In the genomic region with DNA sequence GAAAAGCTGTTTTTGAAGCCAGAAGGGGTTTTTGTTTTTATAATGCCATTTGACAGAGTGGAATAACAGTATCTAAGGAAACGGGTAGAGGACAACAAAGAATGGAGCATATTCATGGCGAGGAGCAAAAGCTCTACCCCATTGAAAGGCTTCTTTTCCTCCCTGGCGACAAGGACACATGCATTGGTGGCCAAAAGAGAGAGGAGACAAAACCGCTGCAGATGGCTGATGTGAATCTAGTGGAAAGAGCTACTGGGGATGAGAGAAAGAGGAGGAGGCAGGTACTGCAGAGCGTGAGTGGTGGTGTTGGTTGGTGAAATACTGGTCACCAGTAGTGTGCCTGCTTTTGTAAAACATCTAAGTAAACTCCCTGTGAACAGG, we compare ENCODE assay signal across 8 cellular contexts. TPM values are rescaled to one million over a fixed set of nuclear protein-coding genes. Genes with fewer than 3 reads are reported as not detected.
DNase-seq lines count a peak whose midpoint lies in the region; ATAC-seq, FAIRE-seq and TF ChIP-seq lines count a peak whose summit lies in the region.

No MANE protein-coding gene starts in this region.

- H3K9me3 Mint-ChIP-seq in activated CD4-positive, alpha-beta memory T cell treated with anti-CD3 and anti-CD28 coated beads for 36 hours = no peaks in the 10 kb centered on the region
- H3K9me3 Mint-ChIP-seq in osteocyte (ENCODE audit: unreplicated experiment) = no peaks in the 10 kb centered on the region

- intact Hi-C loops in activated CD4-positive, alpha-beta memory T cell treated with anti-CD3 and anti-CD28 coated beads for 36 hours (cut with micrococcal nuclease) = no loop called here

- DNase-seq in AG08395 (ENCODE audit: low spot score) (peak; percentile 3), GM18507 (ENCODE audit: extremely low spot score, insufficient read length, low read depth) (no peak), glomerular visceral epithelial cell (ENCODE audit: extremely low spot score) (peak; percentile 4), osteocyte (ENCODE audit: extremely low spot score, unreplicated experiment) (no peak), NCI-H1105 treated with DMSO at 0.1 percent for 48 hours (lab: John Stamatoyannopoulos, UW) (no peak), CD1c-positive myeloid dendritic cell (ENCODE audit: extremely low spot score) (no peak)
- peak; percentile 18 for DNase-seq in activated CD4-positive, alpha-beta memory T cell treated with anti-CD3 and anti-CD28 coated beads for 36 hours

- POLR2A ChIA-PET in activated CD4-positive, alpha-beta memory T cell treated with anti-CD3 and anti-CD28 coated beads for 36 hours (lab: Charles Lee) = no interaction called here

- ATAC-seq in HG03521 (IDR thresholded peaks at IDR 0.05; ENCODE audit: unreplicated experiment) = peak; percentile 25

- H3K36me3 Mint-ChIP-seq in activated CD4-positive, alpha-beta memory T cell treated with anti-CD3 and anti-CD28 coated beads for 36 hours = no peaks in the 10 kb centered on the region
- peaks cover 2% of the 10 kb centered on the region for H3K36me3 Mint-ChIP-seq in osteocyte (ENCODE audit: unreplicated experiment)

- CTCF ChIA-PET in activated CD4-positive, alpha-beta memory T cell treated with anti-CD3 and anti-CD28 coated beads for 36 hours (lab: Charles Lee) = interaction anchor here (0.8 to 1.4 kb wide), 5 partner anchors 19 to 226 kb away, joined by 3 read pairs; no protein-coding TSS in a partner anchor

- peak; percentile 29 for FAIRE-seq in GM18507 (lab: Jason Lieb, UNC)

- peak overlapping the region; percentile 93 for H3K4me3 Mint-ChIP-seq in activated CD4-positive, alpha-beta memory T cell treated with anti-CD3 and anti-CD28 coated beads for 36 hours
- peak overlapping the region; percentile 98 for H3K4me3 Mint-ChIP-seq in osteocyte (ENCODE audit: unreplicated experiment)

- H3K4me1 Mint-ChIP-seq in activated CD4-positive, alpha-beta memory T cell treated with anti-CD3 and anti-CD28 coated beads for 36 hours (ENCODE audit: low read depth) = peaks cover 16% of the 10 kb centered on the region
- H3K4me1 Mint-ChIP-seq in osteocyte (ENCODE audit: unreplicated experiment) = peaks cover 20% of the 10 kb centered on the region

- H3K27ac Mint-ChIP-seq in activated CD4-positive, alpha-beta memory T cell treated with anti-CD3 and anti-CD28 coated beads for 36 hours = no peak overlapping the region
- peak overlapping the region; percentile 93 for H3K27ac Mint-ChIP-seq in osteocyte (ENCODE audit: unreplicated experiment)

- TF ChIP-seq CTCF in osteocyte (IDR thresholded peaks at IDR 0.05) = no peak

- H3K27me3 Mint-ChIP-seq in activated CD4-positive, alpha-beta memory T cell treated with anti-CD3 and anti-CD28 coated beads for 36 hours = no peaks in the 10 kb centered on the region
- no peaks in the 10 kb centered on the region for H3K27me3 Mint-ChIP-seq in osteocyte (ENCODE audit: unreplicated experiment)

RNA-seq across cellular contexts. Expression of gene APC, which starts 0.5 kb away (rescaled TPM):
- total RNA-seq in activated CD4-positive, alpha-beta memory T cell treated with anti-CD3 and anti-CD28 coated beads for 36 hours = 10 to 100 TPM; 17.3 to 20.1 TPM
- 36.3 and 36.9 TPM in 2 replicates for total RNA-seq in osteocyte

Comparison
In these comparisons a context has a peak if more than half of its experiments do, and no peak if none do; other contexts are left out.
1. DNase-seq: peak in AG08395 (single experiment), activated CD4-positive, alpha-beta memory T cell treated with anti-CD3 and anti-CD28 coated beads for 36 hours (single experiment) and glomerular visceral epithelial cell (single experiment); none in GM18507 (single experiment), osteocyte (single experiment), NCI-H1105 treated with DMSO at 0.1 percent for 48 hours (single experiment) and CD1c-positive myeloid dendritic cell (single experiment).